9 cellular contexts compared by ENCODE assay signal in genomic region chr6:104527761-104528415, GRCh38.
DNase-seq lines count a peak whose midpoint lies in the region; ATAC-seq, FAIRE-seq and TF ChIP-seq lines count a peak whose summit lies in the region.
"Had no signal": no experiment of that assay in that cellular context is flagged by ENCODE, and none has a peak within 500 bp of the region (broad histone marks: within the 10 kb centered on the region; RNA-seq: fewer than 3 reads in every experiment).

No MANE protein-coding gene starts in this region.

- no peak for DNase-seq in HTR-8/SVneo (ENCODE audit: insufficient read length, low spot score)
- DNase-seq in astrocyte (ENCODE audit: low read depth), result peak; percentile 25
- peak; percentile 24 for DNase-seq in HepG2 (ENCODE audit: low spot score)
- DNase-seq in NCI-H128 (lab: John Stamatoyannopoulos, UW; ENCODE audit: unreplicated experiment), result no peak
- no peak for DNase-seq in NCI-H1436 (lab: John Stamatoyannopoulos, UW)
- no peak for DNase-seq in lower leg skin (ENCODE audit: low spot score in 2 of 2)

- H3K9me3 Mint-ChIP-seq in astrocyte (ENCODE audit: unreplicated experiment), result no peaks in the 10 kb centered on the region
- H3K9me3 Mint-ChIP-seq: central memory CD8-positive, alpha-beta T cell had no signal

- peaks cover 21 to 78% (median 32%) of the 10 kb centered on the region in 10 experiments for H3K4me1 ChIP-seq in BLaER1 treated with 17β-estradiol and CSF1 and Interleukin-3, amounts not matched to agents 10 nM and 100 nM
- peaks cover 4% of the 10 kb centered on the region for H3K4me1 ChIP-seq in astrocyte (ENCODE audit: insufficient read depth, low read length)
- H3K4me1 ChIP-seq in HepG2 (ENCODE audit: insufficient read depth, low read length), result peaks cover 24% of the 10 kb centered on the region

- peak; percentile 31 for TF ChIP-seq CTCF in astrocyte (IDR thresholded peaks at IDR 0.05; ENCODE audit: insufficient read depth, low read depth, low read length)
- TF ChIP-seq CTCF in HepG2 (CRISPR knock-in tag; IDR thresholded peaks at IDR 0.05), result peak; percentile 57
- no peak for TF ChIP-seq CTCF in lower leg skin (IDR thresholded peaks at IDR 0.05)

- intact Hi-C loops in HepG2 (cut with micrococcal nuclease; ENCODE audit: unreplicated experiment) (loop anchor here (5.0 kb wide), 1 partner anchor 296 kb away; no protein-coding TSS in a partner anchor), lower leg skin (cut with DNase I; ENCODE audit: low total_unique reads) (no loop called here)

- BruUV-seq in HepG2 (replicated peaks; lab: Mats Ljungman, UMichigan), result no TSS peak

- no peak for TF ChIP-seq RAD21 in HepG2 (CRISPR knock-in tag; IDR thresholded peaks at IDR 0.05)

- WGBS in HepG2 (ENCODE audit: low lambda C conversion rate), result 31% methylated on average over 9 of the region's 10 CpGs
- 75 to 76% methylated on average over 10 of the region's 10 CpGs for whole genome bisulfite sequencing in lower leg skin, 2 donors

- H3K4me3 Mint-ChIP-seq in astrocyte (ENCODE audit: unreplicated experiment), result no peak overlapping the region
- H3K4me3 Mint-ChIP-seq: central memory CD8-positive, alpha-beta T cell had no signal

- no peaks in the 10 kb centered on the region for H3K36me3 ChIP-seq in BLaER1 treated with 17β-estradiol and CSF1 and Interleukin-3, amounts not matched to agents 10 nM and 100 nM
- H3K36me3 ChIP-seq in astrocyte (ENCODE audit: insufficient read depth, low read length), result no peaks in the 10 kb centered on the region
- H3K36me3 ChIP-seq in HepG2 (replicated peaks in 1 of 2; ENCODE audit: control insufficient read depth in 1 of 2, insufficient read depth in 2 of 2, low read length in 2 of 2), result no peaks in the 10 kb centered on the region

- peaks cover 5% of the 10 kb centered on the region for H3K4me1 Mint-ChIP-seq in astrocyte (ENCODE audit: low read depth, unreplicated experiment)
- H3K4me1 Mint-ChIP-seq: central memory CD8-positive, alpha-beta T cell had no signal

- no peaks in the 10 kb centered on the region for H3K27me3 ChIP-seq in BLaER1 treated with 17β-estradiol and CSF1 and Interleukin-3, amounts not matched to agents 10 nM and 100 nM
- H3K27me3 ChIP-seq in astrocyte (ENCODE audit: insufficient read depth, low read length), result no peaks in the 10 kb centered on the region
- no peaks in the 10 kb centered on the region for H3K27me3 ChIP-seq in HepG2 (ENCODE audit: control insufficient read depth in 1 of 2, insufficient read depth in 2 of 2, low read length in 2 of 2)

- ATAC-seq in HepG2, result peak; percentile 80
- no peak for ATAC-seq in GM19023 (IDR thresholded peaks at IDR 0.05; ENCODE audit: unreplicated experiment)

- H3K27me3 Mint-ChIP-seq in astrocyte (ENCODE audit: low read depth, unreplicated experiment), result no peaks in the 10 kb centered on the region

- no peaks in the 10 kb centered on the region for H4K20me1 ChIP-seq in BLaER1 treated with 17β-estradiol and CSF1 and Interleukin-3, amounts not matched to agents 10 nM and 100 nM
- H4K20me1 ChIP-seq in astrocyte (ENCODE audit: insufficient read depth, low read length) (no peaks in the 10 kb centered on the region), HepG2 (ENCODE audit: insufficient read depth, low read length) (no peaks in the 10 kb centered on the region)

- peak overlapping the region; percentile 68 to 94 (median 77) for H3K4me2 ChIP-seq in BLaER1 treated with 17β-estradiol and CSF1 and Interleukin-3, amounts not matched to agents 10 nM and 100 nM
- H3K4me2 ChIP-seq in astrocyte (ENCODE audit: low read length) (no peak overlapping the region), HepG2 (ENCODE audit: low read depth, low read length) (no peak overlapping the region)

- no peaks in the 10 kb centered on the region for H3K36me3 Mint-ChIP-seq in astrocyte (ENCODE audit: low read depth, unreplicated experiment)

- H2AFZ ChIP-seq in astrocyte (ENCODE audit: low read depth, low read length) (no peak overlapping the region), HepG2 (ENCODE audit: low read length) (no peak overlapping the region)

- H3K79me2 ChIP-seq in astrocyte (ENCODE audit: insufficient read depth, low read length) (no peaks in the 10 kb centered on the region), HepG2 (ENCODE audit: insufficient read depth, low read length) (no peaks in the 10 kb centered on the region)

- FAIRE-seq in HTR-8/SVneo (lab: Jason Lieb, UNC), result peak; percentile 54
- no peak for FAIRE-seq in astrocyte (lab: Jason Lieb, UNC)
- no peak for FAIRE-seq in HepG2 (lab: Jason Lieb, UNC)

- POLR2A ChIA-PET in HepG2 (lab: Yijun Ruan, JAX), result no interaction called here

- CTCF ChIA-PET in HepG2 (lab: Yijun Ruan, JAX; ENCODE audit: low intra/inter-chr PET ratio, low total read pairs), result no interaction called here

- no peaks in the 10 kb centered on the region for H3K9me3 ChIP-seq in BLaER1 treated with 17β-estradiol and CSF1 and Interleukin-3, amounts not matched to agents 10 nM and 100 nM (replicated peaks in 1 of 11)
- no peaks in the 10 kb centered on the region for H3K9me3 ChIP-seq in astrocyte (ENCODE audit: insufficient read depth, low read depth, low read length)
- no peaks in the 10 kb centered on the region for H3K9me3 ChIP-seq in HepG2 (ENCODE audit: low read length)

- peak overlapping the region in 2 of 11 experiments; percentile 43 to 71; a peak in 4 of 22 replicates for H3K9ac ChIP-seq in BLaER1 treated with 17β-estradiol and CSF1 and Interleukin-3, amounts not matched to agents 10 nM and 100 nM
- H3K9ac ChIP-seq in astrocyte (ENCODE audit: low read length), result no peak overlapping the region
- H3K9ac ChIP-seq in HepG2 (ENCODE audit: insufficient read depth, low read depth, low read length), result no peak overlapping the region

- in situ Hi-C loops in HepG2 (cut with HindIII; ENCODE audit: extremely low pct_ligation_motif_present, low pct_unique_long_range_greater_than_20kb), result no loop called here

- TF ChIP-seq EP300 in HepG2 (IDR thresholded peaks at IDR 0.05; ENCODE audit: low read depth in 2 of 2, low read length in 2 of 2) (no peak), HepG2 (CRISPR knock-in tag; IDR thresholded peaks at IDR 0.05; ENCODE audit: borderline replicate concordance) (no peak)

- H3K27ac ChIP-seq in BLaER1 treated with 17β-estradiol and CSF1 and Interleukin-3, amounts not matched to agents 10 nM and 100 nM, result peak overlapping the region in 8 of 11 experiments; percentile 10 to 80 (median 55); a peak in 12 of 22 replicates
- H3K27ac ChIP-seq in astrocyte (ENCODE audit: low read depth, low read length), result no peak overlapping the region
- no peak overlapping the region for H3K27ac ChIP-seq in HepG2 (ENCODE audit: extremely low read length, insufficient read depth, low read length)

- TF ChIP-seq POLR2A in HepG2 (IDR thresholded peaks at IDR 0.05; ENCODE audit: insufficient read depth in 1 of 2, low read depth in 2 of 2, low read length in 2 of 2) (no peak), lower leg skin (IDR thresholded peaks at IDR 0.05) (no peak)

- no peak overlapping the region for H3K27ac Mint-ChIP-seq in astrocyte (ENCODE audit: unreplicated experiment)

- no peak overlapping the region for H3K4me3 ChIP-seq in BLaER1 treated with 17β-estradiol and CSF1 and Interleukin-3, amounts not matched to agents 10 nM and 100 nM
- H3K4me3 ChIP-seq in astrocyte (ENCODE audit: insufficient read depth, low read depth, low read length) (no peak overlapping the region), HepG2 (replicated peaks in 1 of 3; ENCODE audit: insufficient read depth in 1 of 3, low read depth in 2 of 3, low read length in 3 of 3) (no peak overlapping the region), lower leg skin (ENCODE audit: low read depth, poor library complexity, severe bottlenecking) (no peak overlapping the region)

TF ChIP-seq in HepG2, 621 proteins besides CTCF, POLR2A, EP300 and RAD21 (continues in another document):
- TF ChIP-seq FIP1L1 (IDR thresholded peaks at IDR 0.05; ENCODE audit: borderline replicate concordance, insufficient read depth, low read depth, low read length), result no peak
- no peak for TF ChIP-seq KLF9 (CRISPR knock-in tag; IDR thresholded peaks at IDR 0.05; ENCODE audit: low read depth)
- no peak for TF ChIP-seq DPF2 (CRISPR knock-in tag; IDR thresholded peaks at IDR 0.05; ENCODE audit: borderline replicate concordance, low read depth)
- TF ChIP-seq, protein P1, sequence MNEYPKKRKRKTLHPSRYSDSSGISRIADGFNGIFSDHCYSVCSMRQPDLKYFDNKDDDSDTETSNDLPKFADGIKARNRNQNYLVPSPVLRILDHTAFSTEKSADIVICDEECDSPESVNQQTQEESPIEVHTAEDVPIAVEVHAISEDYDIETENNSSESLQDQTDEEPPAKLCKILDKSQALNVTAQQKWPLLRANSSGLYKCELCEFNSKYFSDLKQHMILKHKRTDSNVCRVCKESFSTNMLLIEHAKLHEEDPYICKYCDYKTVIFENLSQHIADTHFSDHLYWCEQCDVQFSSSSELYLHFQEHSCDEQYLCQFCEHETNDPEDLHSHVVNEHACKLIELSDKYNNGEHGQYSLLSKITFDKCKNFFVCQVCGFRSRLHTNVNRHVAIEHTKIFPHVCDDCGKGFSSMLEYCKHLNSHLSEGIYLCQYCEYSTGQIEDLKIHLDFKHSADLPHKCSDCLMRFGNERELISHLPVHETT (CRISPR knock-in tag; conservative IDR thresholded peaks at IDR 0.05), result no peak
- no peak for TF ChIP-seq PITX1 (CRISPR knock-in tag; IDR thresholded peaks at IDR 0.05)
- no peak for TF ChIP-seq ZNF235 (CRISPR knock-in tag; IDR thresholded peaks at IDR 0.05; ENCODE audit: borderline replicate concordance)
- no peak for TF ChIP-seq ZBTB4 (CRISPR knock-in tag; IDR thresholded peaks at IDR 0.05; ENCODE audit: borderline replicate concordance)

Comparison
In these comparisons a context has a peak if more than half of its experiments do, and no peak if none do; other contexts are left out.
1. H3K27ac ChIP-seq: peak in BLaER1 treated with 17β-estradiol and CSF1 and Interleukin-3, amounts not matched to agents 10 nM and 100 nM (8 of 11); none in astrocyte (single experiment) and HepG2 (single experiment).
2. H3K4me2 ChIP-seq: peak in BLaER1 treated with 17β-estradiol and CSF1 and Interleukin-3, amounts not matched to agents 10 nM and 100 nM (11 of 11); none in astrocyte (single experiment) and HepG2 (single experiment).
3. DNase-seq: peak in astrocyte (single experiment) and HepG2 (single experiment); none in HTR-8/SVneo (single experiment), NCI-H128 (single experiment), NCI-H1436 (single experiment) and lower leg skin (0 of 2).
4. CTCF ChIP-seq: peak in astrocyte (single experiment) and HepG2 (single experiment); none in lower leg skin (0 of 3).